ENCODE assay signal across 9 cellular contexts in genomic region chr9:110125763-110126351, GRCh38.
DNase-seq lines count a peak whose midpoint lies in the region; ATAC-seq and TF ChIP-seq lines count a peak whose summit lies in the region.
"Had no signal": no experiment of that assay in that cellular context is flagged by ENCODE, and none has a peak within 500 bp of the region (broad histone marks: within the 10 kb centered on the region; RNA-seq: fewer than 3 reads in every experiment).

No MANE protein-coding gene starts in this region.

- peaks cover 13% of the 10 kb centered on the region for H3K4me1 ChIP-seq in body of pancreas
- peaks cover 68% of the 10 kb centered on the region for H3K4me1 ChIP-seq in mesodermal cell (ENCODE audit: control insufficient read depth, insufficient read depth, low read length, poor library complexity, severe bottlenecking)
- H3K4me1 ChIP-seq in transverse colon, result peaks cover 28 to 63% (median 49%) of the 10 kb centered on the region in 4 donors

- TF ChIP-seq CTCF in body of pancreas (IDR thresholded peaks at IDR 0.05), result no peak
- TF ChIP-seq CTCF in transverse colon (IDR thresholded peaks at IDR 0.05), result no peak

- no peaks in the 10 kb centered on the region for H3K36me3 Mint-ChIP-seq in activated T-cell treated with anti-CD3 and anti-CD28 coated beads, Interleukin-2, amount 50 U/mL, for 24 hours (ENCODE audit: low read depth)

- TF ChIP-seq EP300 in transverse colon (IDR thresholded peaks at IDR 0.05; ENCODE audit: low read depth), result no peak

- no peak overlapping the region for H3K4me3 Mint-ChIP-seq in activated T-cell treated with anti-CD3 and anti-CD28 coated beads, Interleukin-2, amount 50 U/mL, for 24 hours

- no peaks in the 10 kb centered on the region for H3K27me3 Mint-ChIP-seq in activated T-cell treated with anti-CD3 and anti-CD28 coated beads, Interleukin-2, amount 50 U/mL, for 24 hours

- peak overlapping the region in 3 of 4 donors; percentile 46 to 60 (median 59) for H3K27ac ChIP-seq in body of pancreas
- peak overlapping the region; percentile 98 for H3K27ac ChIP-seq in mesodermal cell (ENCODE audit: low read depth, low read length, severe bottlenecking)
- peak overlapping the region; percentile 86 to 90 (median 88) for H3K27ac ChIP-seq in transverse colon

- H3K9me3 Mint-ChIP-seq in activated T-cell treated with anti-CD3 and anti-CD28 coated beads, Interleukin-2, amount 50 U/mL, for 24 hours, result no peaks in the 10 kb centered on the region

- WGBS in body of pancreas, 2 donors, result 75 to 76% methylated on average over 8 of the region's 8 CpGs
- 91 to 92% methylated on average over 6 of the region's 8 CpGs for WGBS in mesodermal cell (ENCODE audit: insufficient coverage in 2 of 2), 2 experiments
- WGBS in transverse colon (ENCODE audit: low coverage in 1 of 2), 2 donors, result 17 to 48% methylated on average over 3 to 8 of the region's 8 CpGs

- H3K36me3 ChIP-seq in body of pancreas (replicated peaks in 1 of 2; ENCODE audit: insufficient read depth in 1 of 2, low read depth in 2 of 2), result no peaks in the 10 kb centered on the region
- H3K36me3 ChIP-seq in mesodermal cell (ENCODE audit: control insufficient read depth, insufficient read depth, low read length), result peaks cover 16% of the 10 kb centered on the region
- H3K36me3 ChIP-seq in transverse colon, result no peaks in the 10 kb centered on the region

- no peak for DNase-seq in activated T-cell treated with anti-CD3 and anti-CD28 coated beads, Interleukin-2, amount 50 U/mL, for 24 hours
- no peak for DNase-seq in activated T-cell treated with anti-CD3 and anti-CD28 coated beads, Interleukin-2, amount 50 U/mL, for 48 hours
- no peak for DNase-seq in body of pancreas
- DNase-seq in transverse colon, result no peak
- DNase-seq in NCI-H2227 treated with DMSO at 0.1 percent for 48 hours (lab: John Stamatoyannopoulos, UW), result no peak
- no peak for DNase-seq in NCI-H1048 (lab: John Stamatoyannopoulos, UW)
- no peak for DNase-seq in cerebellar nuclear complex (lab: John Stamatoyannopoulos, UW)
- DNase-seq: AML-193 had no signal

- no peak overlapping the region for H3K4me3 ChIP-seq in body of pancreas
- peak overlapping the region; percentile 41 for H3K4me3 ChIP-seq in mesodermal cell (ENCODE audit: extremely low read depth, insufficient read depth, low read length, poor library complexity, severe bottlenecking)
- peak overlapping the region in 3 of 4 donors; percentile 9 to 32 (median 15) for H3K4me3 ChIP-seq in transverse colon

- peak overlapping the region; percentile 45 for H3K27ac Mint-ChIP-seq in activated T-cell treated with anti-CD3 and anti-CD28 coated beads, Interleukin-2, amount 50 U/mL, for 24 hours

- no peaks in the 10 kb centered on the region for H3K27me3 ChIP-seq in body of pancreas
- H3K27me3 ChIP-seq in transverse colon, result no peaks in the 10 kb centered on the region

- TF ChIP-seq POLR2A in body of pancreas (IDR thresholded peaks at IDR 0.05) (no peak), transverse colon (IDR thresholded peaks at IDR 0.05) (no peak)

- intact Hi-C loops in body of pancreas (cut with DNase I), result no loop called here
- intact Hi-C loops in transverse colon (cut with DNase I; ENCODE audit: low total_unique reads), result no loop called here

- ATAC-seq in body of pancreas, result no peak

- H3K4me1 Mint-ChIP-seq in activated T-cell treated with anti-CD3 and anti-CD28 coated beads, Interleukin-2, amount 50 U/mL, for 24 hours (ENCODE audit: low read depth), result peaks cover 18% of the 10 kb centered on the region

- H3K9me3 ChIP-seq in body of pancreas (no peaks in the 10 kb centered on the region), mesodermal cell (ENCODE audit: control insufficient read depth, low read length) (no peaks in the 10 kb centered on the region), transverse colon (no peaks in the 10 kb centered on the region)

- in situ Hi-C loops in transverse colon (cut with MboI; ENCODE audit: low pct_ligation_motif_present in 1 of 4, low pct_unique_long_range_greater_than_20kb in 1 of 4, low sequenced_read_pairs in 3 of 4), result no loop called here

Comparison
In these comparisons a context has a peak if more than half of its experiments do, and no peak if none do; other contexts are left out.
1. H3K4me3 ChIP-seq: peak in mesodermal cell (single experiment) and transverse colon (3 of 4); none in body of pancreas (0 of 2).
2. Peak in every context shown above with its lines, with median percentiles within 50 percentile points of each other: H3K27ac ChIP-seq.